ENCODE assay signal across 23 cellular contexts in genomic region chr16:70484867-70485266, GRCh38. TPM values are rescaled to one million over a fixed set of nuclear protein-coding genes. Genes with fewer than 3 reads are reported as not detected.
DNase-seq lines count a peak whose midpoint lies in the region; ATAC-seq, FAIRE-seq and TF ChIP-seq lines count a peak whose summit lies in the region.
"Had no signal": no experiment of that assay in that cellular context is flagged by ENCODE, and none has a peak within 500 bp of the region (broad histone marks: within the 10 kb centered on the region; RNA-seq: fewer than 3 reads in every experiment).

No MANE protein-coding gene starts in this region.

- BruUV-seq in K562 (replicated peaks; lab: Mats Ljungman, UMichigan), result no TSS peak

- H3K4me2 ChIP-seq in A549 (no peak overlapping the region), OCI-LY1 (ENCODE audit: low read length) (no peak overlapping the region), K562 (ENCODE audit: insufficient read depth, low read length) (no peak overlapping the region)

- in situ Hi-C loops in K562 (cut with MboI), result no loop called here

- no peaks in the 10 kb centered on the region for H3K9me2 ChIP-seq in OCI-LY1 (ENCODE audit: low read depth, low read length)

- H4K20me1 ChIP-seq in OCI-LY1 (ENCODE audit: insufficient read depth, low read length), result no peaks in the 10 kb centered on the region
- no peaks in the 10 kb centered on the region; the same call in 1 of the 2 replicates for H4K20me1 ChIP-seq in K562 (replicated peaks; ENCODE audit: control insufficient read depth, insufficient read depth, low read length)

- POLR2A ChIA-PET in A549 (lab: Yijun Ruan, JAX), result no interaction called here
- POLR2A ChIA-PET in K562 (lab: Yijun Ruan, JAX), result no interaction called here

- peaks cover 8% of the 10 kb centered on the region; the same call in 2 of the 3 replicates for H3K4me1 ChIP-seq in A549
- H3K4me1 ChIP-seq in OCI-LY1 (ENCODE audit: insufficient read depth, low read length, severe bottlenecking), result peaks cover 32% of the 10 kb centered on the region
- no peaks in the 10 kb centered on the region; a peak in 1 of 5 replicates for H3K4me1 ChIP-seq in K562 (replicated peaks in 1 of 2; ENCODE audit: control insufficient read depth in 2 of 2, insufficient read depth in 2 of 2, low read length in 2 of 2)
- H3K4me1 ChIP-seq: Caco-2 had no signal

- TF ChIP-seq EP300 in A549 (IDR thresholded peaks at IDR 0.05) (no peak), K562 (IDR thresholded peaks at IDR 0.05; ENCODE audit: low read length) (no peak)

- H3K9me1 ChIP-seq in K562 (ENCODE audit: control insufficient read depth, insufficient read depth, low read length), result peaks cover 3% of the 10 kb centered on the region

- H3K9me3 ChIP-seq in A549 (no peaks in the 10 kb centered on the region), OCI-LY1 (ENCODE audit: low read length) (no peaks in the 10 kb centered on the region), K562 (replicated peaks; ENCODE audit: control insufficient read depth, insufficient read depth, low read depth, low read length) (no peaks in the 10 kb centered on the region)
- H3K9me3 ChIP-seq: BLaER1 treated with 17β-estradiol and CSF1 and Interleukin-3, amounts not matched to agents 10 nM and 100 nM; Caco-2 had no signal

- H3K79me2 ChIP-seq in OCI-LY1 (ENCODE audit: insufficient read depth, low read length) (no peaks in the 10 kb centered on the region), K562 (ENCODE audit: control insufficient read depth, insufficient read depth, low read length) (no peaks in the 10 kb centered on the region)

- H3K27me3 ChIP-seq in OCI-LY1 (ENCODE audit: insufficient read depth, low read length), result no peaks in the 10 kb centered on the region
- H3K27me3 ChIP-seq in K562 (ENCODE audit: control insufficient read depth in 2 of 2, insufficient read depth in 2 of 2, low read length in 2 of 2), result no peaks in the 10 kb centered on the region
- H3K27me3 ChIP-seq: BLaER1 treated with 17β-estradiol and CSF1 and Interleukin-3, amounts not matched to agents 10 nM and 100 nM had no signal

- peak overlapping the region; percentile 22 for H3K27ac Mint-ChIP-seq in activated naive CD8-positive, alpha-beta T cell
- H3K27ac Mint-ChIP-seq in activated naive CD8-positive, alpha-beta T cell treated with anti-CD3 and anti-CD28 coated beads, Interleukin-2, amount 50 U/mL, for 24 hours, result no peak overlapping the region
- H3K27ac Mint-ChIP-seq: B cell; CD4-positive, alpha-beta T cell; CD8-positive, alpha-beta T cell had no signal

- H3K9ac ChIP-seq in OCI-LY1 (ENCODE audit: low read length) (no peak overlapping the region), K562 (ENCODE audit: insufficient read depth in 1 of 2, low read depth in 2 of 2, low read length in 2 of 2) (no peak overlapping the region)
- H3K9ac ChIP-seq: BLaER1 treated with 17β-estradiol and CSF1 and Interleukin-3, amounts not matched to agents 10 nM and 100 nM had no signal

- H3F3A ChIP-seq in OCI-LY1 (ENCODE audit: insufficient read depth, low read length), result no peaks in the 10 kb centered on the region

- H3K36me3 ChIP-seq in OCI-LY1 (ENCODE audit: insufficient read depth, low read length), result peaks cover 32% of the 10 kb centered on the region
- peaks cover 52% of the 10 kb centered on the region; the same call in 2 of the 3 replicates for H3K36me3 ChIP-seq in K562 (ENCODE audit: control insufficient read depth, insufficient read depth, low read length)

- TF ChIP-seq CTCF in A549 (IDR thresholded peaks at IDR 0.05) (no peak), OCI-LY1 (IDR thresholded peaks at IDR 0.05; ENCODE audit: low read length) (no peak), K562 (IDR thresholded peaks at IDR 0.05 in 2 of 3, conservative IDR thresholded peaks at IDR 0.05 in 1 of 3; ENCODE audit: insufficient read depth in 2 of 3, low read depth in 1 of 3, low read length in 3 of 3) (no peak)

- H3K4me1 Mint-ChIP-seq in activated naive CD8-positive, alpha-beta T cell (ENCODE audit: low read depth), result no peaks in the 10 kb centered on the region
- no peaks in the 10 kb centered on the region for H3K4me1 Mint-ChIP-seq in activated naive CD8-positive, alpha-beta T cell treated with anti-CD3 and anti-CD28 coated beads, Interleukin-2, amount 50 U/mL, for 24 hours
- H3K4me1 Mint-ChIP-seq: B cell had no signal

- CTCF ChIA-PET in A549 (lab: Yijun Ruan, JAX) (interaction anchor here (1.2 to 1.8 kb wide), 4 partner anchors 12 to 105 kb away, joined by 4 to 9 read pairs (median 4); no protein-coding TSS in a partner anchor), K562 (lab: Yijun Ruan, JAX; ENCODE audit: low intra/inter-chr PET ratio) (no interaction called here)

- no peaks in the 10 kb centered on the region for H3K36me3 Mint-ChIP-seq in activated naive CD8-positive, alpha-beta T cell
- peaks cover 4% of the 10 kb centered on the region for H3K36me3 Mint-ChIP-seq in activated naive CD8-positive, alpha-beta T cell treated with anti-CD3 and anti-CD28 coated beads, Interleukin-2, amount 50 U/mL, for 24 hours (ENCODE audit: low read depth)

- H3K4me3 ChIP-seq in A549 (no peak overlapping the region), OCI-LY1 (ENCODE audit: low read depth, low read length, poor library complexity, severe bottlenecking) (no peak overlapping the region), K562 (no peak overlapping the region)
- H3K4me3 ChIP-seq: BLaER1 treated with 17β-estradiol and CSF1 and Interleukin-3, amounts not matched to agents 10 nM and 100 nM had no signal

- no peak for TF ChIP-seq POLR2A in A549 (IDR thresholded peaks at IDR 0.05; ENCODE audit: low read length)
- no peak for TF ChIP-seq POLR2A in K562 (conservative IDR thresholded peaks at IDR 0.05)
- no peak for TF ChIP-seq POLR2A in GM18505 (IDR thresholded peaks at IDR 0.05; ENCODE audit: borderline replicate concordance, extremely low read depth, insufficient read depth, insufficient read length)

- intact Hi-C loops in K562 (cut with micrococcal nuclease), result no loop called here

- TF ChIP-seq RAD21 in A549 (conservative IDR thresholded peaks at IDR 0.05 in 1 of 2, IDR thresholded peaks at IDR 0.05 in 1 of 2), result no peak
- TF ChIP-seq RAD21 in K562 (CRISPR knock-in tag; conservative IDR thresholded peaks at IDR 0.05 in 1 of 2, IDR thresholded peaks at IDR 0.05 in 1 of 2), result no peak

- H3K9me3 Mint-ChIP-seq in activated naive CD8-positive, alpha-beta T cell (ENCODE audit: low read depth), result no peaks in the 10 kb centered on the region
- H3K9me3 Mint-ChIP-seq in activated naive CD8-positive, alpha-beta T cell treated with anti-CD3 and anti-CD28 coated beads, Interleukin-2, amount 50 U/mL, for 24 hours, result no peaks in the 10 kb centered on the region
- H3K9me3 Mint-ChIP-seq: CD4-positive, alpha-beta T cell; CD8-positive, alpha-beta T cell had no signal

- H3K27ac ChIP-seq in A549 (no peak overlapping the region), OCI-LY1 (ENCODE audit: low read depth, low read length, poor library complexity, severe bottlenecking) (peak overlapping the region; percentile 90), K562 (ENCODE audit: extremely low read depth, low read depth, low read length) (no peak overlapping the region)
- H3K27ac ChIP-seq: BLaER1 treated with 17β-estradiol and CSF1 and Interleukin-3, amounts not matched to agents 10 nM and 100 nM; C4-2B had no signal

- 92% methylated on average over 2 of the region's 2 CpGs for WGBS in A549 (ENCODE audit: missing lambda C conversion rate)
- 90% methylated on average over 1 of the region's 2 CpGs for WGBS in K562 (ENCODE audit: insufficient coverage, low coverage, missing lambda C conversion rate)

- FAIRE-seq in A549 (lab: Jason Lieb, UNC), result no peak
- FAIRE-seq in K562 (lab: Jason Lieb, UNC), result no peak
- FAIRE-seq: A204.1, D721Med, G401.6, GM12891, GM18507 had no signal

- no peaks in the 10 kb centered on the region for H3K27me3 Mint-ChIP-seq in activated naive CD8-positive, alpha-beta T cell
- H3K27me3 Mint-ChIP-seq in activated naive CD8-positive, alpha-beta T cell treated with anti-CD3 and anti-CD28 coated beads, Interleukin-2, amount 50 U/mL, for 24 hours, result no peaks in the 10 kb centered on the region
- H3K27me3 Mint-ChIP-seq: B cell; CD4-positive, alpha-beta T cell had no signal

- ATAC-seq in activated naive CD8-positive, alpha-beta T cell treated with anti-CD3 and anti-CD28 coated beads, Interleukin-2, amount 50 U/mL, for 24 hours, result no peak
- ATAC-seq in A549, result no peak
- ATAC-seq in K562, result no peak
- ATAC-seq in HG03280 (IDR thresholded peaks at IDR 0.05; ENCODE audit: unreplicated experiment), result no peak
- no peak for ATAC-seq in GM18505 (IDR thresholded peaks at IDR 0.05; ENCODE audit: unreplicated experiment)
- ATAC-seq: CD8-positive, alpha-beta T cell had no signal

- no peak overlapping the region for H3K4me3 Mint-ChIP-seq in activated naive CD8-positive, alpha-beta T cell
- no peak overlapping the region for H3K4me3 Mint-ChIP-seq in activated naive CD8-positive, alpha-beta T cell treated with anti-CD3 and anti-CD28 coated beads, Interleukin-2, amount 50 U/mL, for 24 hours
- H3K4me3 Mint-ChIP-seq: B cell; CD4-positive, alpha-beta T cell; CD8-positive, alpha-beta T cell had no signal

- no peak overlapping the region for H2AFZ ChIP-seq in OCI-LY1 (ENCODE audit: low read length)
- H2AFZ ChIP-seq in K562 (ENCODE audit: low read depth, low read length), result no peak overlapping the region

- DNase-seq in activated naive CD8-positive, alpha-beta T cell treated with anti-CD3 and anti-CD28 coated beads, Interleukin-2, amount 50 U/mL, for 24 hours, result no peak
- DNase-seq in A549 (ENCODE audit: low read depth in 1 of 2, low spot score in 1 of 2) (no peak), K562 (ENCODE audit: extremely low read depth in 1 of 4, low spot score in 3 of 4) (no peak)
- DNase-seq: 8988T; AML-193; Caco-2; Calu3; CD4-positive, alpha-beta T cell; CD8-positive, alpha-beta T cell; DMS79 treated with DMSO at 0.1 percent for 48 hours; GF-D8 had no signal

RNA-seq across cellular contexts. Expression of gene FCSK, which starts 30.5 kb away (rescaled TPM):
- 5.7 and 9.3 TPM in 2 replicates for polyA plus RNA-seq in A549 (2011; rRNA removed)
- polyA plus RNA-seq in A549 (2012; cell fraction: cytosol; rRNA removed), result 7.5 and 8.5 TPM in 2 replicates
- 42.5 and 53.1 TPM in 2 replicates for polyA plus RNA-seq in A549 (2012; cell fraction: nucleus; rRNA removed)
- 6.0 to 7.7 TPM (median 6.8 TPM) in 3 replicates for polyA plus RNA-seq in A549 (2017; fragmentation: RNase III; extraction: RNeasy Plus Mini Kit Qiagen cat#74134 plus additional on column Dnase treatment)
- 11.0 and 12.6 TPM in 2 replicates for polyA minus RNA-seq in A549 (2011; rRNA and poly(A)+ RNA removed)
- total RNA-seq in K562 (2011; cell fraction: chromatin; rRNA removed; ENCODE audit: low replicate concordance), result 66.2 and 212 TPM in 2 replicates
- total RNA-seq in K562 (2011; cell fraction: nucleolus; rRNA removed), result 117 and 131 TPM in 2 replicates
- 80.1 and 84.7 TPM in 2 replicates for total RNA-seq in K562 (2011; cell fraction: nucleoplasm; rRNA removed)
- total RNA-seq in K562 (2014; rRNA removed), result 12.6 and 15.6 TPM in 2 replicates
- total RNA-seq in K562 (2014; rRNA removed; fragmentation: Illumina TruSeq; extraction: Trizol), result 4.7 and 6.9 TPM in 2 replicates
- 7.4 and 7.7 TPM in 2 replicates for total RNA-seq in K562 (2015; rRNA removed; fragmentation: Illumina TruSeq; extraction: Trizol)
- 18.6 and 19.0 TPM in 2 replicates for total RNA-seq in K562 (2021)
- polyA plus RNA-seq in K562 (2011; rRNA removed), result 13.5 and 22.6 TPM in 2 replicates
- 16.3 and 19.3 TPM in 2 replicates for polyA plus RNA-seq in K562 (2011; cell fraction: cytosol; rRNA removed)
- 115 and 146 TPM in 2 replicates for polyA plus RNA-seq in K562 (2011; cell fraction: nucleus; rRNA removed)
- polyA plus RNA-seq in K562 (2012), result 10.0 and 16.5 TPM in 2 replicates
- polyA plus RNA-seq in K562 (2014; fragmentation: Illumina TruSeq; extraction: Trizol), result 8.3 and 9.1 TPM in 2 replicates
- 1 to 10 TPM in 1 of 2 experiments, under 1 TPM in 1; 0.92 to 1.1 TPM for polyA plus RNA-seq in K562 (2014; fragmentation: Nextera tagmentation; extraction: Ambion mirVana)
- 15.1 and 19.9 TPM in 2 replicates for polyA plus RNA-seq in K562 (2014; rRNA removed)
- polyA minus RNA-seq in K562 (2011; rRNA and poly(A)+ RNA removed), result 7.5 and 9.5 TPM in 2 replicates
- polyA minus RNA-seq in K562 (2011; cell fraction: cytosol; rRNA and poly(A)+ RNA removed), result 8.0 and 12.0 TPM in 2 replicates
- polyA minus RNA-seq in K562 (2011; cell fraction: nucleus; rRNA and poly(A)+ RNA removed), result 25.0 and 31.0 TPM in 2 replicates

RNA-seq across cellular contexts. Expression of gene COG4, which starts 38.5 kb away (rescaled TPM):
- polyA plus RNA-seq in A549 (2011; rRNA removed) (48.2 and 53.1 TPM in 2 replicates), A549 (2017; fragmentation: RNase III; extraction: RNeasy Plus Mini Kit Qiagen cat#74134 plus additional on column Dnase treatment) (40.9 to 46.5 TPM (median 42.7 TPM) in 3 replicates), K562 (2011; rRNA removed) (69.2 and 73.9 TPM in 2 replicates), K562 (2014; fragmentation: Illumina TruSeq; extraction: Trizol) (44.2 and 48.9 TPM in 2 replicates), K562 (2014; fragmentation: Nextera tagmentation; extraction: Ambion mirVana) (10 to 100 TPM; 13.7 to 37.4 TPM), K562 (2014; rRNA removed) (49.1 and 55.9 TPM in 2 replicates)
- 42.1 and 53.3 TPM in 2 replicates for polyA plus RNA-seq in A549 (2012; cell fraction: cytosol; rRNA removed)
- polyA plus RNA-seq in A549 (2012; cell fraction: nucleus; rRNA removed), result 75.5 and 99.7 TPM in 2 replicates
- 53.6 and 67.3 TPM in 2 replicates for polyA minus RNA-seq in A549 (2011; rRNA and poly(A)+ RNA removed)
- total RNA-seq in K562 (2011; cell fraction: chromatin; rRNA removed; ENCODE audit: low replicate concordance), result 128 and 175 TPM in 2 replicates
- total RNA-seq in K562 (2011; cell fraction: nucleolus; rRNA removed), result 70.0 and 73.4 TPM in 2 replicates
- 87.9 and 95.3 TPM in 2 replicates for total RNA-seq in K562 (2011; cell fraction: nucleoplasm; rRNA removed)
- total RNA-seq in K562 (2014; rRNA removed) (43.2 and 59.0 TPM in 2 replicates), K562 (2014; rRNA removed; fragmentation: Illumina TruSeq; extraction: Trizol) (39.5 and 44.4 TPM in 2 replicates), K562 (2015; rRNA removed; fragmentation: Illumina TruSeq; extraction: Trizol) (41.2 and 42.6 TPM in 2 replicates), K562 (2021) (66.7 and 69.8 TPM in 2 replicates)
- polyA plus RNA-seq in K562 (2011; cell fraction: cytosol; rRNA removed), result 55.1 and 86.3 TPM in 2 replicates
- polyA plus RNA-seq in K562 (2011; cell fraction: nucleus; rRNA removed), result 150 and 164 TPM in 2 replicates
- 61.8 and 77.6 TPM in 2 replicates for polyA plus RNA-seq in K562 (2012)
- 67.7 and 72.4 TPM in 2 replicates for polyA minus RNA-seq in K562 (2011; rRNA and poly(A)+ RNA removed)
- polyA minus RNA-seq in K562 (2011; cell fraction: cytosol; rRNA and poly(A)+ RNA removed), result 30.7 and 31.3 TPM in 2 replicates
- 27.5 and 41.7 TPM in 2 replicates for polyA minus RNA-seq in K562 (2011; cell fraction: nucleus; rRNA and poly(A)+ RNA removed)

RNA-seq across cellular contexts. Expression of gene SF3B3, which starts 38.7 kb away (rescaled TPM):
- polyA plus RNA-seq in A549 (2011; rRNA removed) (155 and 302 TPM in 2 replicates), A549 (2017; fragmentation: RNase III; extraction: RNeasy Plus Mini Kit Qiagen cat#74134 plus additional on column Dnase treatment) (111 to 118 TPM (median 115 TPM) in 3 replicates), K562 (2011; rRNA removed) (172 and 248 TPM in 2 replicates), K562 (2014; fragmentation: Illumina TruSeq; extraction: Trizol) (349 and 430 TPM in 2 replicates), K562 (2014; fragmentation: Nextera tagmentation; extraction: Ambion mirVana) (100 to 1,000 TPM; 209 to 414 TPM), K562 (2014; rRNA removed) (103 and 105 TPM in 2 replicates)
- 73.9 and 101 TPM in 2 replicates for polyA plus RNA-seq in A549 (2012; cell fraction: cytosol; rRNA removed)
- polyA plus RNA-seq in A549 (2012; cell fraction: nucleus; rRNA removed), result 210 and 337 TPM in 2 replicates
- polyA minus RNA-seq in A549 (2011; rRNA and poly(A)+ RNA removed), result 321 and 327 TPM in 2 replicates
- total RNA-seq in K562 (2011; cell fraction: chromatin; rRNA removed; ENCODE audit: low replicate concordance), result 616 and 628 TPM in 2 replicates
- 207 and 261 TPM in 2 replicates for total RNA-seq in K562 (2011; cell fraction: nucleolus; rRNA removed)
- 272 and 275 TPM in 2 replicates for total RNA-seq in K562 (2011; cell fraction: nucleoplasm; rRNA removed)
- total RNA-seq in K562 (2014; rRNA removed) (98.9 and 208 TPM in 2 replicates), K562 (2014; rRNA removed; fragmentation: Illumina TruSeq; extraction: Trizol) (221 and 275 TPM in 2 replicates), K562 (2015; rRNA removed; fragmentation: Illumina TruSeq; extraction: Trizol) (252 and 265 TPM in 2 replicates), K562 (2021) (513 and 546 TPM in 2 replicates)
- 249 and 266 TPM in 2 replicates for polyA plus RNA-seq in K562 (2011; cell fraction: cytosol; rRNA removed)
- 317 and 410 TPM in 2 replicates for polyA plus RNA-seq in K562 (2011; cell fraction: nucleus; rRNA removed)
- 179 and 231 TPM in 2 replicates for polyA plus RNA-seq in K562 (2012)
- polyA minus RNA-seq in K562 (2011; rRNA and poly(A)+ RNA removed), result 327 and 380 TPM in 2 replicates
- 234 and 252 TPM in 2 replicates for polyA minus RNA-seq in K562 (2011; cell fraction: cytosol; rRNA and poly(A)+ RNA removed)
- polyA minus RNA-seq in K562 (2011; cell fraction: nucleus; rRNA and poly(A)+ RNA removed), result 101 and 174 TPM in 2 replicates

RNA-seq across cellular contexts. Expression of gene ST3GAL2, which starts 46.0 kb away (rescaled TPM):
- 11.1 and 14.4 TPM in 2 replicates for polyA plus RNA-seq in A549 (2011; rRNA removed)
- 15.7 and 19.8 TPM in 2 replicates for polyA plus RNA-seq in A549 (2012; cell fraction: cytosol; rRNA removed)
- polyA plus RNA-seq in A549 (2012; cell fraction: nucleus; rRNA removed), result 21.8 and 23.9 TPM in 2 replicates
- 13.8 to 16.3 TPM (median 15.5 TPM) in 3 replicates for polyA plus RNA-seq in A549 (2017; fragmentation: RNase III; extraction: RNeasy Plus Mini Kit Qiagen cat#74134 plus additional on column Dnase treatment)
- polyA minus RNA-seq in A549 (2011; rRNA and poly(A)+ RNA removed), result 38.9 and 44.0 TPM in 2 replicates
- 87.4 and 216 TPM in 2 replicates for total RNA-seq in K562 (2011; cell fraction: chromatin; rRNA removed; ENCODE audit: low replicate concordance)
- 182 and 184 TPM in 2 replicates for total RNA-seq in K562 (2011; cell fraction: nucleolus; rRNA removed)
- total RNA-seq in K562 (2011; cell fraction: nucleoplasm; rRNA removed), result 128 and 145 TPM in 2 replicates
- total RNA-seq in K562 (2014; rRNA removed), result 75.5 and 95.5 TPM in 2 replicates
- 23.7 and 31.8 TPM in 2 replicates for total RNA-seq in K562 (2014; rRNA removed; fragmentation: Illumina TruSeq; extraction: Trizol)
- 48.9 and 53.8 TPM in 2 replicates for total RNA-seq in K562 (2015; rRNA removed; fragmentation: Illumina TruSeq; extraction: Trizol)
- 98.9 and 108 TPM in 2 replicates for total RNA-seq in K562 (2021)
- polyA plus RNA-seq in K562 (2011; rRNA removed), result 34.3 and 40.9 TPM in 2 replicates
- 50.0 and 87.1 TPM in 2 replicates for polyA plus RNA-seq in K562 (2011; cell fraction: cytosol; rRNA removed)
- 25.8 and 38.5 TPM in 2 replicates for polyA plus RNA-seq in K562 (2011; cell fraction: nucleus; rRNA removed)
- 67.8 and 92.0 TPM in 2 replicates for polyA plus RNA-seq in K562 (2012)
- 25.1 and 50.7 TPM in 2 replicates for polyA plus RNA-seq in K562 (2014; fragmentation: Illumina TruSeq; extraction: Trizol)
- polyA plus RNA-seq in K562 (2014; fragmentation: Nextera tagmentation; extraction: Ambion mirVana), result 1 to 10 TPM; 1.5 to 2.4 TPM
- polyA plus RNA-seq in K562 (2014; rRNA removed), result 50.5 and 57.8 TPM in 2 replicates
- 57.6 and 96.4 TPM in 2 replicates for polyA minus RNA-seq in K562 (2011; rRNA and poly(A)+ RNA removed)
- 126 and 151 TPM in 2 replicates for polyA minus RNA-seq in K562 (2011; cell fraction: cytosol; rRNA and poly(A)+ RNA removed)
- polyA minus RNA-seq in K562 (2011; cell fraction: nucleus; rRNA and poly(A)+ RNA removed), result 24.9 and 34.4 TPM in 2 replicates
